ENCODE assay signal across 27 cellular contexts in genomic region chr16:78130950-78131349, GRCh38.
"Had no signal": no experiment of that assay in that cellular context is flagged by ENCODE, and none has a peak within 500 bp of the region (broad histone marks: within the 10 kb centered on the region; RNA-seq: fewer than 3 reads in every experiment).

No MANE protein-coding gene starts in this region.

- H3K4me3 ChIP-seq: stomach, suprapubic skin, testis, thoracic aorta, thyroid gland, tibial artery, tibial nerve, transverse colon, upper lobe of left lung, upper lobe of right lung, uterus, vagina had no signal

- H3K36me3 ChIP-seq: stomach, suprapubic skin, thoracic aorta, thyroid gland, tibial artery, transverse colon, upper lobe of left lung, upper lobe of right lung, uterus, vagina had no signal

- H3K4me1 ChIP-seq: uterus had no signal

- DNase-seq: stimulated activated CD4-positive, alpha-beta T cell treated with anti-CD3 and anti-CD28 coated beads, Interleukin-2, amount 100 ng/mL, for 48 hours; stimulated activated CD4-positive, alpha-beta T cell treated with anti-CD3 and anti-CD28 coated beads, Interleukin-4, amount 100 ng/mL, for 1 hour; stimulated activated CD4-positive, alpha-beta T cell treated with anti-CD3 and anti-CD28 coated beads, Interleukin-4, amount 100 ng/mL, for 24 hours; stimulated activated CD4-positive, alpha-beta T cell treated with anti-CD3 and anti-CD28 coated beads, Interleukin-4, amount 100 ng/mL, for 4 hours; stimulated activated CD8-positive, alpha-beta memory T cell treated with anti-CD3 and anti-CD28 coated beads, Interleukin-4, amount 100 ng/mL, for 48 hours; stimulated activated naive B cell treated with anti-CD40 and anti-IgM and Interleukin-4, amounts not matched to agents 10 μg/mL and 1 μg/mL and 100 μg/mL, for 72 hours; stimulated activated naive CD4-positive, alpha-beta T cell; stimulated activated naive CD4-positive, alpha-beta T cell treated with Interleukin-2 at 50 U/mL for 16 hours; stimulated activated naive CD8-positive, alpha-beta T cell treated with anti-CD3 and anti-CD28 coated beads, Interleukin-15, amount 100 ng/mL, for 72 hours; stimulated activated naive CD8-positive, alpha-beta T cell treated with anti-CD3 and anti-CD28 coated beads, Interleukin-15, Interleukin-2, amounts not matched to agents 100 U/mL and 50 U/mL, for 24 hours; stomach; substantia nigra; testis; thyroid gland; tibial artery; transverse colon; trophoblast cell; upper lobe of left lung; upper lobe of right lung; uterus had no signal

- H3K27me3 ChIP-seq: stomach, suprapubic skin, testis, thyroid gland, tibial artery, tibial nerve, transverse colon, upper lobe of left lung, upper lobe of right lung, uterus, vagina had no signal

- FAIRE-seq: urothelium cell line had no signal

- H3K27ac ChIP-seq: stomach, suprapubic skin, testis, thoracic aorta, thyroid gland, tibial artery, tibial nerve, transverse colon, upper lobe of left lung, upper lobe of right lung, uterus, vagina had no signal

- H3K9me3 ChIP-seq: stomach, suprapubic skin, testis, thoracic aorta, thyroid gland, tibial artery, transverse colon, upper lobe of left lung, upper lobe of right lung, uterus, vagina had no signal

- ATAC-seq: stimulated activated effector memory CD8-positive, alpha-beta T cell treated with anti-CD3 and anti-CD28 coated beads, Interleukin-12 subunit alpha, Interleukin-12 subunit beta, amount 100 ng/mL, for 72 hours; stimulated activated memory B cell treated with anti-CD40 and anti-IgM and Interleukin-4, amounts not matched to agents 10 μg/mL and 1 μg/mL and 100 μg/mL, for 72 hours; stimulated activated naive B cell treated with anti-CD40 and anti-IgM and Interleukin-4, amounts not matched to agents 10 μg/mL and 1 μg/mL and 100 μg/mL, for 72 hours; stimulated activated naive CD8-positive, alpha-beta T cell treated with anti-CD3 and anti-CD28 coated beads, Interleukin-15, amount 100 ng/mL, for 72 hours; stimulated activated naive CD8-positive, alpha-beta T cell treated with anti-CD3 and anti-CD28 coated beads, Interleukin-15, Interleukin-2, amounts not matched to agents 100 U/mL and 50 U/mL, for 24 hours; upper lobe of right lung had no signal
